25 cellular contexts compared by ENCODE assay signal in genomic region chr7:80508440-80508839, GRCh38.
DNase-seq lines count a peak whose midpoint lies in the region; ATAC-seq and TF ChIP-seq lines count a peak whose summit lies in the region.
"Had no signal": no experiment of that assay in that cellular context is flagged by ENCODE, and none has a peak within 500 bp of the region (broad histone marks: within the 10 kb centered on the region; RNA-seq: fewer than 3 reads in every experiment).

No MANE protein-coding gene starts in this region.

- no peak overlapping the region for H3K4me3 ChIP-seq in cardiac fibroblast (replicated peaks in 1 of 2; ENCODE audit: low read depth in 2 of 2, low read length in 2 of 2)
- H3K4me3 ChIP-seq: BLaER1, HAP-1, hepatocyte, left lung, ovary, right atrium auricular region, SJSA1, suprapubic skin had no signal

- no peak for TF ChIP-seq CTCF in cardiac fibroblast (IDR thresholded peaks at IDR 0.05; ENCODE audit: low read depth, low read length)

- ATAC-seq in HG02981 (IDR thresholded peaks at IDR 0.05; ENCODE audit: unreplicated experiment): no peak
- ATAC-seq: left lung; natural killer cell treated with Interleukin-12 subunit alpha and Interleukin-12 subunit beta and Interleukin-15 and Interleukin-18, amount 100 ng/mL, for 72 hours; stimulated activated naive B cell treated with anti-CD40 and anti-IgM and Interleukin-4, amounts not matched to agents 10 μg/mL and 1 μg/mL and 100 μg/mL, for 72 hours had no signal

- DNase-seq in ELR (ENCODE audit: low read depth): peak; percentile 12
- DNase-seq in NCI-H2171 treated with DMSO at 0.1 percent for 48 hours (lab: John Stamatoyannopoulos, UW): peak; percentile 57
- peak; percentile 29 to 31 for DNase-seq in cardiac fibroblast (ENCODE audit: low read depth in 2 of 2)
- peak; percentile 9 for DNase-seq in inferior parietal cortex (ENCODE audit: extremely low spot score)
- DNase-seq in activated T-cell treated with anti-CD3 and anti-CD28 coated beads, Interleukin-2, amount 50 U/mL, for 1 hour: no peak
- DNase-seq in C1 segment of cervical spinal cord (lab: John Stamatoyannopoulos, UW): no peak
- no peak for DNase-seq in GOT3 (lab: John Stamatoyannopoulos, UW)
- DNase-seq: activated CD4-positive, alpha-beta T cell treated with anti-CD3 and anti-CD28 coated beads, Interleukin-2, amount 10 ng/mL, durations not matched to agents 24 days and 14 days; activated naive CD4-positive, alpha-beta T cell treated with Interleukin-2 at 50 U/mL for 16 hours; activated T-cell treated with anti-CD3 and anti-CD28 coated beads, Interleukin-2, amount 50 U/mL, for 48 hours; amygdala; left lung; NCI-H2107; NCI-H526; ovary; stimulated activated CD4-positive, alpha-beta T cell treated with anti-CD3 and anti-CD28 coated beads, Interleukin-4, amount 100 ng/mL, for 24 hours; stimulated activated naive B cell treated with anti-CD40 and anti-IgM and Interleukin-4, amounts not matched to agents 10 μg/mL and 1 μg/mL and 100 μg/mL, for 72 hours had no signal

Comparison
In these comparisons a context has a peak if more than half of its experiments do, and no peak if none do; other contexts are left out.
1. DNase-seq: peak in ELR (single experiment), NCI-H2171 treated with DMSO at 0.1 percent for 48 hours (single experiment), cardiac fibroblast (2 of 2) and inferior parietal cortex (single experiment); none in activated T-cell treated with anti-CD3 and anti-CD28 coated beads, Interleukin-2, amount 50 U/mL, for 1 hour (single experiment), C1 segment of cervical spinal cord (0 of 14) and GOT3 (single experiment).